ENCODE assay signal across 8 cellular contexts in the genomic region with DNA sequence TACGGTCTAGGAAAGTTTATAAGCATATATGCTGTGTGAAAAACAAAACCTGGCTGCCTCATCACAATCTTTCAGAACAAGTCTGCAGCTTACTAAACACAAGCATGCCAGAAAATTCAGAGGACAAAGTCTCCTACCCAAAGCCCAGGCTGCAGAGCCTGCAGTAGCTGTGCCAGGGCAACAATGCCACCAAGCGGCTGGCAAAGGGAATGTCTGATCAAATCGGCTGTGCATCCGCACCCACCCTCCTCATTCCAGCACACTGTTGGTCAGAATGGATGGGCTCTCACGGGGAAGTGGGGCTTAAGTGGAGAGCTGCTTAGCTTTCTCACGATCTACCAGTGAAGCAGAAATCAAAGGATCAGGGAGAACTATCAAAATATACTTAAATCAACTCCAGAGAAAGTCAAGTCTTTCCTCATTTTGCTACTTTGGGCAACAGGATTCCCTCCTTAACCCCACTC.
DNase-seq lines count a peak whose midpoint lies in the region; ATAC-seq and TF ChIP-seq lines count a peak whose summit lies in the region.

No MANE protein-coding gene starts in this region.

- ATAC-seq in GM21360 (IDR thresholded peaks at IDR 0.05; ENCODE audit: unreplicated experiment) (peak; percentile 34), GM21717 (IDR thresholded peaks at IDR 0.05; ENCODE audit: unreplicated experiment) (no peak)

- POLR2A ChIA-PET in BJ (lab: Charles Lee), result no interaction called here

- H3K27ac Mint-ChIP-seq in T-helper 2 cell treated with Interferon-gamma antibody and Interleukin-4, amounts not matched to agents 5 μg/mL and 100 μg/mL, for 36 hours, result peak overlapping the region; percentile 95

- peak; percentile 89 for TF ChIP-seq CTCF in BJ (IDR thresholded peaks at IDR 0.05; ENCODE audit: insufficient read depth, low read depth, low read length)

- H3K36me3 Mint-ChIP-seq in T-helper 2 cell treated with Interferon-gamma antibody and Interleukin-4, amounts not matched to agents 5 μg/mL and 100 μg/mL, for 36 hours (ENCODE audit: low read depth), result peaks cover 39% of the 10 kb centered on the region

- peak; percentile 39 for DNase-seq in BJ (ENCODE audit: low read depth)
- DNase-seq in NCI-H1694 (lab: John Stamatoyannopoulos, UW), result peak; percentile 76
- DNase-seq in T-helper 2 cell treated with Interferon-gamma antibody and Interleukin-4, amounts not matched to agents 5 μg/mL and 100 μg/mL, for 36 hours (ENCODE audit: low spot score), result peak; percentile 45
- peak; percentile 93 for DNase-seq in astrocyte of the hippocampus (ENCODE audit: low read depth, low spot score)
- DNase-seq in hypothalamus (lab: John Stamatoyannopoulos, UW), result peak in 44 of 51 donors; percentile 18 to 87 (median 60)
- DNase-seq in skeletal muscle cell (ENCODE audit: low read depth), result peak; percentile 37

- no peaks in the 10 kb centered on the region for H3K27me3 Mint-ChIP-seq in T-helper 2 cell treated with Interferon-gamma antibody and Interleukin-4, amounts not matched to agents 5 μg/mL and 100 μg/mL, for 36 hours (ENCODE audit: low read depth)

- peaks cover 46% of the 10 kb centered on the region for H3K4me1 Mint-ChIP-seq in T-helper 2 cell treated with Interferon-gamma antibody and Interleukin-4, amounts not matched to agents 5 μg/mL and 100 μg/mL, for 36 hours (ENCODE audit: low read depth)

- peak overlapping the region; percentile 82 for H3K4me3 Mint-ChIP-seq in T-helper 2 cell treated with Interferon-gamma antibody and Interleukin-4, amounts not matched to agents 5 μg/mL and 100 μg/mL, for 36 hours

- no peaks in the 10 kb centered on the region for H3K27me3 ChIP-seq in BJ (ENCODE audit: control insufficient read depth, insufficient read depth, low read length)

- CTCF ChIA-PET in BJ (lab: Yijun Ruan, JAX), result interaction anchor here (0.7 to 5.5 kb wide), 44 partner anchors 9 to 348 kb away, joined by 3 to 83 read pairs (median 4); no protein-coding TSS in a partner anchor

- peaks cover 2% of the 10 kb centered on the region; the same call in 1 of the 2 replicates for H3K36me3 ChIP-seq in BJ (ENCODE audit: control insufficient read depth, insufficient read depth, low read length)

- H3K9me3 Mint-ChIP-seq in T-helper 2 cell treated with Interferon-gamma antibody and Interleukin-4, amounts not matched to agents 5 μg/mL and 100 μg/mL, for 36 hours, result no peaks in the 10 kb centered on the region

- H3K4me3 ChIP-seq in BJ (ENCODE audit: low read depth, low read length) (no peak overlapping the region), skeletal muscle cell (ENCODE audit: low read depth, low read length) (no peak overlapping the region)

Comparison
In these comparisons a context has a peak if more than half of its experiments do, and no peak if none do; other contexts are left out.
1. DNase-seq: peak in every context shown above with its lines; median percentile 93 in astrocyte of the hippocampus; 76 in NCI-H1694; 60 in hypothalamus; 45 in T-helper 2 cell treated with Interferon-gamma antibody and Interleukin-4, amounts not matched to agents 5 μg/mL and 100 μg/mL, for 36 hours; 39 in BJ; 37 in skeletal muscle cell.